Comparison of ENCODE assay signal across 16 cellular contexts in genomic region chr3:101852983-101853382, GRCh38. TPM values are rescaled to one million over a fixed set of nuclear protein-coding genes. Genes with fewer than 3 reads are reported as not detected.
A peak's percentile ranks its signal among the peaks of the same experiment; 100 is the strongest.
DNase-seq lines count a peak whose midpoint lies in the region; ATAC-seq and TF ChIP-seq lines count a peak whose summit lies in the region.
"Had no signal": no experiment of that assay in that cellular context is flagged by ENCODE, and none has a peak within 500 bp of the region (broad histone marks: within the 10 kb centered on the region; RNA-seq: fewer than 3 reads in every experiment).

No MANE protein-coding gene starts in this region.

- H3K9me3 ChIP-seq in mammary epithelial cell (replicated peaks; ENCODE audit: insufficient read depth, low read length): no peaks in the 10 kb centered on the region
- no peaks in the 10 kb centered on the region for H3K9me3 ChIP-seq in tibial artery
- H3K9me3 ChIP-seq in Karpas-422 (ENCODE audit: low read length): no peaks in the 10 kb centered on the region

- H4K20me1 ChIP-seq in mammary epithelial cell (ENCODE audit: insufficient read depth, low read length): no peaks in the 10 kb centered on the region
- H4K20me1 ChIP-seq in Karpas-422 (ENCODE audit: insufficient read depth, low read depth, low read length): no peaks in the 10 kb centered on the region

- CTCF ChIA-PET in MCF 10A (lab: Yijun Ruan, JAX) (interaction anchor here (0.9 to 2.2 kb wide), 6 partner anchors 11 to 376 kb away, joined by 3 to 16 read pairs (median 6); no protein-coding TSS in a partner anchor), mammary epithelial cell (lab: Charles Lee; ENCODE audit: low non-redundant PET) (no interaction called here)

- no peak for ATAC-seq in activated naive CD4-positive, alpha-beta T cell treated with anti-CD3 and anti-CD28 coated beads, Interleukin-2, amount 50 U/mL, for 72 hours
- ATAC-seq in memory B cell (ENCODE audit: low read depth): no peak

- no peaks in the 10 kb centered on the region for H3K9me2 ChIP-seq in Karpas-422 (replicated peaks; ENCODE audit: insufficient read depth, low read length)

- H3K4me3 ChIP-seq in mammary epithelial cell (replicated peaks in 1 of 3; ENCODE audit: insufficient read depth in 1 of 3, low read depth in 2 of 3, low read length in 3 of 3) (no peak overlapping the region), tibial artery (peak overlapping the region; percentile 95 to 99), lower leg skin (ENCODE audit: low read depth, poor library complexity, severe bottlenecking) (no peak overlapping the region), Karpas-422 (ENCODE audit: low read length) (no peak overlapping the region)
- H3K4me3 ChIP-seq: SK-N-MC had no signal

- H3K4me1 ChIP-seq in mammary epithelial cell (ENCODE audit: insufficient read depth, low read length): peaks cover 20% of the 10 kb centered on the region
- peaks cover 0 to 71% (median 31%) of the 10 kb centered on the region in 4 donors for H3K4me1 ChIP-seq in tibial artery
- H3K4me1 ChIP-seq in Karpas-422 (ENCODE audit: low read length): peaks cover 18% of the 10 kb centered on the region

- BruUV-seq in MCF 10A (replicated peaks; lab: Mats Ljungman, UMichigan): no TSS peak
- BruUV-seq in mammary epithelial cell (replicated peaks; lab: Mats Ljungman, UMichigan): no TSS peak

- dilution Hi-C loops in mammary epithelial cell (cut with HindIII; ENCODE audit: low sequenced_read_pairs): loop anchor here (25.0 kb wide), 1 partner anchor 334 kb away; no protein-coding TSS in a partner anchor

- H3K27me3 Mint-ChIP-seq in MCF 10A (ENCODE audit: insufficient read depth, unreplicated experiment): no peaks in the 10 kb centered on the region
- H3K27me3 Mint-ChIP-seq in memory B cell: no peaks in the 10 kb centered on the region

- peaks cover 53% of the 10 kb centered on the region for H3K4me1 Mint-ChIP-seq in MCF 10A (ENCODE audit: insufficient read depth, unreplicated experiment)
- peaks cover 39% of the 10 kb centered on the region for H3K4me1 Mint-ChIP-seq in memory B cell

- H3K27me3 ChIP-seq in mammary epithelial cell (ENCODE audit: insufficient read depth, low read length) (no peaks in the 10 kb centered on the region), tibial artery (no peaks in the 10 kb centered on the region), Karpas-422 (ENCODE audit: low read length) (0 out of 2 replicates have a peak, but pooled peaks cover 3% of the 10 kb centered on the region)

- 91% methylated on average over 5 of the region's 5 CpGs for WGBS in mammary epithelial cell (ENCODE audit: low coverage, missing lambda C conversion rate)
- 77 to 82% methylated on average over 5 of the region's 5 CpGs for WGBS in lower leg skin, 2 donors

- TF ChIP-seq CTCF in MCF 10A (IDR thresholded peaks at IDR 0.05; ENCODE audit: unreplicated experiment): no peak
- no peak for TF ChIP-seq CTCF in mammary epithelial cell (conservative IDR thresholded peaks at IDR 0.05 in 1 of 2, IDR thresholded peaks at IDR 0.05 in 1 of 2; ENCODE audit: extremely low read depth in 1 of 2, insufficient read depth in 1 of 2, low read depth in 1 of 2, low read length in 2 of 2)
- TF ChIP-seq CTCF in tibial artery (IDR thresholded peaks at IDR 0.05): no peak
- no peak for TF ChIP-seq CTCF in lower leg skin (IDR thresholded peaks at IDR 0.05)

- peak overlapping the region; percentile 13 for H3K4me3 Mint-ChIP-seq in MCF 10A (ENCODE audit: unreplicated experiment)
- H3K4me3 Mint-ChIP-seq in memory B cell: no peak overlapping the region

- intact Hi-C loops in MCF 10A (cut with micrococcal nuclease): loop anchor here (5.0 to 10.0 kb wide), 2 partner anchors 41 to 212 kb away; no protein-coding TSS in a partner anchor
- intact Hi-C loops in mammary epithelial cell (cut with micrococcal nuclease): no loop called here
- intact Hi-C loops in tibial artery (cut with DNase I; ENCODE audit: low total_unique reads): loop anchor here (5.0 to 10.0 kb wide), 2 partner anchors 36 to 372 kb away; no protein-coding TSS in a partner anchor
- intact Hi-C loops in lower leg skin (cut with DNase I; ENCODE audit: low total_unique reads): loop anchor here (10.0 kb wide), 1 partner anchor 342 kb away; no protein-coding TSS in a partner anchor

- POLR2A ChIA-PET in MCF 10A (lab: Yijun Ruan, JAX): interaction anchor here (0.8 to 2.8 kb wide), 11 partner anchors 13 to 302 kb away, joined by 3 to 28 read pairs (median 4); no protein-coding TSS in a partner anchor

- peaks cover 87% of the 10 kb centered on the region for H3K36me3 Mint-ChIP-seq in MCF 10A (ENCODE audit: insufficient read depth, unreplicated experiment)
- H3K36me3 Mint-ChIP-seq in activated naive CD4-positive, alpha-beta T cell treated with anti-CD3 and anti-CD28 coated beads, Interleukin-2, amount 50 U/mL, for 72 hours: peaks cover 70 to 71% of the 10 kb centered on the region in 2 donors
- H3K36me3 Mint-ChIP-seq in memory B cell: peaks cover 40% of the 10 kb centered on the region

- in situ Hi-C loops in mammary epithelial cell (cut with MboI; ENCODE audit: low sequenced_read_pairs in 2 of 2): no loop called here

- H3K9ac ChIP-seq in mammary epithelial cell (ENCODE audit: insufficient read depth, low read length): no peak overlapping the region
- no peak overlapping the region for H3K9ac ChIP-seq in Karpas-422 (ENCODE audit: low read length)

- no peak for TF ChIP-seq POLR2A in lower leg skin (IDR thresholded peaks at IDR 0.05)

- H3K27ac ChIP-seq in mammary epithelial cell (ENCODE audit: insufficient read depth, low read depth, low read length) (no peak overlapping the region), tibial artery (peak overlapping the region; percentile 100), Karpas-422 (ENCODE audit: low read length) (no peak overlapping the region)
- H3K27ac ChIP-seq: SK-N-MC had no signal

- H3K79me2 ChIP-seq in mammary epithelial cell (ENCODE audit: insufficient read depth, low read length) (peaks cover 73% of the 10 kb centered on the region), Karpas-422 (ENCODE audit: low read length) (no peaks in the 10 kb centered on the region)

- H3K4me2 ChIP-seq in mammary epithelial cell (ENCODE audit: insufficient read depth, low read depth, low read length) (no peak overlapping the region), Karpas-422 (ENCODE audit: low read depth, low read length, poor library complexity, severe bottlenecking) (no peak overlapping the region)

- H3K9me3 Mint-ChIP-seq in MCF 10A (ENCODE audit: unreplicated experiment): no peaks in the 10 kb centered on the region
- H3K9me3 Mint-ChIP-seq in activated naive CD4-positive, alpha-beta T cell treated with anti-CD3 and anti-CD28 coated beads, Interleukin-2, amount 50 U/mL, for 72 hours: no peaks in the 10 kb centered on the region
- no peaks in the 10 kb centered on the region for H3K9me3 Mint-ChIP-seq in memory B cell
- H3K9me3 Mint-ChIP-seq: brain had no signal

- H3K27ac Mint-ChIP-seq in MCF 10A (ENCODE audit: low read depth, unreplicated experiment) (no peak overlapping the region), memory B cell (peak overlapping the region; percentile 97)
- H3K27ac Mint-ChIP-seq in activated naive CD4-positive, alpha-beta T cell treated with anti-CD3 and anti-CD28 coated beads, Interleukin-2, amount 50 U/mL, for 72 hours: peak overlapping the region; percentile 33 to 63

- DNase-seq in MCF 10A (ENCODE audit: unreplicated experiment) (no peak), mammary epithelial cell (no peak), memory B cell (ENCODE audit: low spot score in 2 of 2) (no peak), tibial artery (no peak), inferior parietal cortex (ENCODE audit: extremely low spot score) (no peak), lower leg skin (ENCODE audit: low spot score in 2 of 2) (no peak), Karpas-422 (no peak)
- no peak for DNase-seq in activated naive CD4-positive, alpha-beta T cell treated with anti-CD3 and anti-CD28 coated beads, Interleukin-2, amount 50 U/mL, for 72 hours (ENCODE audit: low spot score in 2 of 2)
- DNase-seq: activated CD4-positive, alpha-beta T cell treated with anti-CD3 and anti-CD28 coated beads, Interleukin-2, amount 50 U/mL, for 48 hours; AML-193; GF-D8; NCI-H1105 treated with DMSO at 0.1 percent for 48 hours; NCI-H774; stimulated activated CD4-positive, alpha-beta T cell treated with anti-CD3 and anti-CD28 coated beads, Interleukin-4, amount 100 ng/mL, for 4 hours had no signal

- peaks cover 56% of the 10 kb centered on the region for H3K36me3 ChIP-seq in mammary epithelial cell (ENCODE audit: insufficient read depth, low read length)
- H3K36me3 ChIP-seq in tibial artery: peaks cover 64 to 80% (median 64%) of the 10 kb centered on the region in 3 donors
- no peaks in the 10 kb centered on the region for H3K36me3 ChIP-seq in Karpas-422 (ENCODE audit: insufficient read depth, low read length)

- H2AFZ ChIP-seq in mammary epithelial cell (ENCODE audit: low read depth, low read length): no peak overlapping the region
- no peak overlapping the region for H2AFZ ChIP-seq in Karpas-422 (ENCODE audit: low read length)

RNA-seq across cellular contexts. Expression of gene NFKBIZ, which starts 3.7 kb away (rescaled TPM):
- total RNA-seq in MCF 10A (2022) (48.9 and 58.8 TPM in 2 replicates), mammary epithelial cell (10 to 100 TPM; 27.0 to 85.8 TPM), lower leg skin (100 to 1,000 TPM; 155 to 440 (median 310) TPM)
- polyA plus RNA-seq in mammary epithelial cell: 15.3 TPM
- polyA minus RNA-seq in mammary epithelial cell: 32.8 TPM
- 10 to 100 TPM; 57.3 to 62.6 TPM for total RNA-seq in activated naive CD4-positive, alpha-beta T cell treated with anti-CD3 and anti-CD28 coated beads, Interleukin-2, amount 50 U/mL, for 72 hours
- total RNA-seq in Karpas-422 (2014; rRNA removed; shearing (Covaris generic); ENCODE audit: low replicate concordance): 0.76 and 6.3 TPM in 2 replicates

Comparison
In these comparisons a context has a peak if more than half of its experiments do, and no peak if none do; other contexts are left out.
1. H3K27ac ChIP-seq: peak in tibial artery (2 of 2); none in mammary epithelial cell (single experiment) and Karpas-422 (single experiment).
2. H3K4me3 ChIP-seq: peak in tibial artery (2 of 2); none in mammary epithelial cell (0 of 3), lower leg skin (single experiment) and Karpas-422 (single experiment).